1 cellular context compared by ENCODE assay signal in genomic region chr9:129596541-129597328, GRCh38.
A peak's percentile ranks its signal among the peaks of the same experiment; 100 is the strongest.
TF ChIP-seq lines count a peak whose summit lies in the region.

No MANE protein-coding gene starts in this region.

TF ChIP-seq in HEK293, 187 proteins besides CTCF, POLR2A, EP300 and RAD21 (continued from another document):
- TF ChIP-seq ZNF26 (tag by site-specific recombination; IDR thresholded peaks at IDR 0.05) (no peak), ZNF366 (tag by site-specific recombination; conservative IDR thresholded peaks at IDR 0.05) (no peak), GLIS2 (tag by site-specific recombination; IDR thresholded peaks at IDR 0.05) (peak; percentile 45; the same call in 1 of the 2 replicates), ZNF16 (tag by site-specific recombination; IDR thresholded peaks at IDR 0.05; ENCODE audit: low read depth) (no peak), BCL11B (tag by site-specific recombination; IDR thresholded peaks at IDR 0.05; ENCODE audit: low read depth) (no peak), ZNF23 (tag by site-specific recombination; IDR thresholded peaks at IDR 0.05; ENCODE audit: borderline replicate concordance) (no peak), KLF17 (tag by site-specific recombination; IDR thresholded peaks at IDR 0.05) (peak; percentile 91), ZBTB1 (tag by site-specific recombination; IDR thresholded peaks at IDR 0.05) (no peak), ZNF157 (tag by site-specific recombination; IDR thresholded peaks at IDR 0.05) (no peak), ZNF571 (tag by site-specific recombination; IDR thresholded peaks at IDR 0.05) (no peak), PRDM6 (tag by site-specific recombination; IDR thresholded peaks at IDR 0.05) (no peak), ZNF302 (tag by site-specific recombination; IDR thresholded peaks at IDR 0.05; ENCODE audit: low read depth) (no peak), ZBTB8A (tag by site-specific recombination; IDR thresholded peaks at IDR 0.05) (no peak), GLI4 (tag by site-specific recombination; IDR thresholded peaks at IDR 0.05) (peak; percentile 88), SP2 (tag by site-specific recombination; IDR thresholded peaks at IDR 0.05) (no peak), GLIS1 (tag by site-specific recombination; IDR thresholded peaks at IDR 0.05) (peak; percentile 83), ZNF266 (tag by site-specific recombination; IDR thresholded peaks at IDR 0.05; ENCODE audit: low read depth) (no peak), ZIC2 (tag by site-specific recombination; IDR thresholded peaks at IDR 0.05) (peak; percentile 65), ZNF610 (tag by site-specific recombination; IDR thresholded peaks at IDR 0.05; ENCODE audit: borderline replicate concordance) (no peak), ZNF184 (tag by site-specific recombination; IDR thresholded peaks at IDR 0.05) (no peak), ZNF311 (tag by site-specific recombination; IDR thresholded peaks at IDR 0.05; ENCODE audit: borderline replicate concordance) (no peak), SCRT1 (tag by site-specific recombination; IDR thresholded peaks at IDR 0.05; ENCODE audit: borderline replicate concordance) (no peak)
